ENCODE assay signal across 2 cellular contexts in the genomic region with DNA sequence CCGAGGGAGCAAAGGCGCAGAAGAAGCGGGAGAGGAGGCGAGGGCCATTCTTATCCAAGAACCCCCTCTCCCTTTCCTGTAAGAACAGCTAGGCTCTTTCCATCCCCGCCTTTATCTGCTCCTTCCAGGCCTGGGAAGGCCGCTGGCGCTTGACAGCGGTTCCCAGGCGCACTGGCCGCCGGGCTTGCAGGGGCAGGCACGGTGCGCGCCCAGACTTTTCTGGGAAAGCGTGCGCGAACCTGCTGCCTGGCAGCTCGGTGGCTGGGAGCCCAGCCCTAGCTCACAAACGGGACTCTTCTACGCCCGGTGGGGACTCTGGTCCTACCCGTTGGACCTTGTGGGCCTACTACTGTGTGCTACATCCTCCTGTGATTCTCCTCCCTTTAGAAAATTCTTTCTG.
A peak's percentile ranks its signal among the peaks of the same experiment; 100 is the strongest.
TF ChIP-seq lines count a peak whose summit lies in the region.

No MANE protein-coding gene starts in this region.

TF ChIP-seq in H1, 55 proteins besides CTCF, POLR2A, EP300 and RAD21:
- no peak for TF ChIP-seq TBP (IDR thresholded peaks at IDR 0.05; ENCODE audit: low read depth, low read length)
- no peak for TF ChIP-seq POU5F1 (IDR thresholded peaks at IDR 0.05; ENCODE audit: low read depth, low read length)
- TF ChIP-seq TCF12 (IDR thresholded peaks at IDR 0.05; ENCODE audit: low read depth, low read length): no peak
- TF ChIP-seq ASH2L (IDR thresholded peaks at IDR 0.05; ENCODE audit: low read length): no peak
- no peak for TF ChIP-seq CTBP2 (IDR thresholded peaks at IDR 0.05; ENCODE audit: borderline replicate concordance, insufficient read depth, insufficient read length, low read length)
- no peak for TF ChIP-seq CHD2 (IDR thresholded peaks at IDR 0.05; ENCODE audit: low read length)
- no peak for TF ChIP-seq BCL11A (IDR thresholded peaks at IDR 0.05; ENCODE audit: low read depth in 2 of 2, low read length in 2 of 2)
- TF ChIP-seq KDM4A (IDR thresholded peaks at IDR 0.05; ENCODE audit: low read depth, low read length, severe bottlenecking): no peak
- TF ChIP-seq JUN (IDR thresholded peaks at IDR 0.05; ENCODE audit: low read depth, low read length): no peak
- TF ChIP-seq CHD1 (IDR thresholded peaks at IDR 0.05; ENCODE audit: low read depth, low read length): no peak
- no peak for TF ChIP-seq HDAC6 (IDR thresholded peaks at IDR 0.05; ENCODE audit: low read depth, low read length)
- TF ChIP-seq, protein P1, sequence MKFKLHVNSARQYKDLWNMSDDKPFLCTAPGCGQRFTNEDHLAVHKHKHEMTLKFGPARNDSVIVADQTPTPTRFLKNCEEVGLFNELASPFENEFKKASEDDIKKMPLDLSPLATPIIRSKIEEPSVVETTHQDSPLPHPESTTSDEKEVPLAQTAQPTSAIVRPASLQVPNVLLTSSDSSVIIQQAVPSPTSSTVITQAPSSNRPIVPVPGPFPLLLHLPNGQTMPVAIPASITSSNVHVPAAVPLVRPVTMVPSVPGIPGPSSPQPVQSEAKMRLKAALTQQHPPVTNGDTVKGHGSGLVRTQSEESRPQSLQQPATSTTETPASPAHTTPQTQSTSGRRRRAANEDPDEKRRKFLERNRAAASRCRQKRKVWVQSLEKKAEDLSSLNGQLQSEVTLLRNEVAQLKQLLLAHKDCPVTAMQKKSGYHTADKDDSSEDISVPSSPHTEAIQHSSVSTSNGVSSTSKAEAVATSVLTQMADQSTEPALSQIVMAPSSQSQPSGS (IDR thresholded peaks at IDR 0.05; ENCODE audit: low read length): no peak

TF ChIP-seq in HepG2, 621 proteins besides CTCF, POLR2A, EP300 and RAD21:
- TF ChIP-seq RNF2 (conservative IDR thresholded peaks at IDR 0.05; ENCODE audit: low read depth) (no peak), ZNF552 (CRISPR knock-in tag; IDR thresholded peaks at IDR 0.05; ENCODE audit: borderline replicate concordance) (no peak)
- TF ChIP-seq, protein P2, sequence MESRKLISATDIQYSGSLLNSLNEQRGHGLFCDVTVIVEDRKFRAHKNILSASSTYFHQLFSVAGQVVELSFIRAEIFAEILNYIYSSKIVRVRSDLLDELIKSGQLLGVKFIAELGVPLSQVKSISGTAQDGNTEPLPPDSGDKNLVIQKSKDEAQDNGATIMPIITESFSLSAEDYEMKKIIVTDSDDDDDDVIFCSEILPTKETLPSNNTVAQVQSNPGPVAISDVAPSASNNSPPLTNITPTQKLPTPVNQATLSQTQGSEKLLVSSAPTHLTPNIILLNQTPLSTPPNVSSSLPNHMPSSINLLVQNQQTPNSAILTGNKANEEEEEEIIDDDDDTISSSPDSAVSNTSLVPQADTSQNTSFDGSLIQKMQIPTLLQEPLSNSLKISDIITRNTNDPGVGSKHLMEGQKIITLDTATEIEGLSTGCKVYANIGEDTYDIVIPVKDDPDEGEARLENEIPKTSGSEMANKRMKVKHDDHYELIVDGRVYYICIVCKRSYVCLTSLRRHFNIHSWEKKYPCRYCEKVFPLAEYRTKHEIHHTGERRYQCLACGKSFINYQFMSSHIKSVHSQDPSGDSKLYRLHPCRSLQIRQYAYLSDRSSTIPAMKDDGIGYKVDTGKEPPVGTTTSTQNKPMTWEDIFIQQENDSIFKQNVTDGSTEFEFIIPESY (CRISPR knock-in tag; IDR thresholded peaks at IDR 0.05): peak; percentile 84
